ENCODE assay signal across 19 cellular contexts in the genomic region with DNA sequence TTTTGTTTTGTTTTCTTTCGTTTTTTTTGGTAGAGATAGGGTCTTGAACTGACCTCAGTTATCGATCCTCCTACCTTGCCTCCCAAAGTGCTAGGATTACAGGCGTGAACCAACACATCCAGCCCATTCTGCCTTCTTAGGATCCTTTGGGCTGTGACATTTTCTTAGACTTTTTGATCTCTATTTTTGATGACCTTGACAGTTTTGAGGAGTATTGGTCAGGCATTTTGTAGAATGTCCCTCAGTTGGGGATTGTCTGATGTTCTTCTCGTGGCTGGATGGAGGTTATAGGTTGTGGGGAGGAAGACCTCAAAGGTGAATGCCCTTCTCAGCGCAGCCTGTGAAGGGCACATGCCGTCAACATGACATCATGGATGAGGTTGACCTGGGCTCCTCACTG. TPM values are rescaled to one million over a fixed set of nuclear protein-coding genes. Genes with fewer than 3 reads are reported as not detected.
DNase-seq lines count a peak whose midpoint lies in the region; ATAC-seq lines count a peak whose summit lies in the region.
"Had no signal": no experiment of that assay in that cellular context is flagged by ENCODE, and none has a peak within 500 bp of the region (broad histone marks: within the 10 kb centered on the region; RNA-seq: fewer than 3 reads in every experiment).

No MANE protein-coding gene starts in this region.

- no peaks in the 10 kb centered on the region for H3K27me3 ChIP-seq in naive thymus-derived CD4-positive, alpha-beta T cell (ENCODE audit: control insufficient read depth in 2 of 2, insufficient read depth in 2 of 2, low read length in 2 of 2)
- no peaks in the 10 kb centered on the region for H3K27me3 ChIP-seq in MG63

- H3K9me3 Mint-ChIP-seq in activated naive CD8-positive, alpha-beta T cell treated with anti-CD3 and anti-CD28 coated beads for 36 hours = no peaks in the 10 kb centered on the region
- H3K9me3 Mint-ChIP-seq in activated naive CD8-positive, alpha-beta T cell treated with anti-CD3 and anti-CD28 coated beads, Interleukin-2, amount 50 U/mL, for 24 hours = no peaks in the 10 kb centered on the region
- H3K9me3 Mint-ChIP-seq in T-cell = no peaks in the 10 kb centered on the region
- H3K9me3 Mint-ChIP-seq in naive thymus-derived CD4-positive, alpha-beta T cell = peaks cover 0 to 5% (median 0%) of the 10 kb centered on the region in 11 donors
- H3K9me3 Mint-ChIP-seq: CD8-positive, alpha-beta T cell; GM23338 had no signal

- H3K9me3 ChIP-seq in naive thymus-derived CD4-positive, alpha-beta T cell (ENCODE audit: control insufficient read depth in 2 of 3, low read length in 3 of 3) = no peaks in the 10 kb centered on the region
- H3K9me3 ChIP-seq in MG63 = no peaks in the 10 kb centered on the region

- H3K4me3 ChIP-seq in naive thymus-derived CD4-positive, alpha-beta T cell (ENCODE audit: low read length) = no peak overlapping the region
- no peak overlapping the region for H3K4me3 ChIP-seq in MG63
- H3K4me3 ChIP-seq: GM23338 had no signal

- no peaks in the 10 kb centered on the region for H3K27me3 Mint-ChIP-seq in activated naive CD8-positive, alpha-beta T cell treated with anti-CD3 and anti-CD28 coated beads for 36 hours
- H3K27me3 Mint-ChIP-seq in activated naive CD8-positive, alpha-beta T cell treated with anti-CD3 and anti-CD28 coated beads, Interleukin-2, amount 50 U/mL, for 24 hours = no peaks in the 10 kb centered on the region
- no peaks in the 10 kb centered on the region for H3K27me3 Mint-ChIP-seq in T-cell
- H3K27me3 Mint-ChIP-seq in naive thymus-derived CD4-positive, alpha-beta T cell = no peaks in the 10 kb centered on the region

- no peak overlapping the region for H3K4me3 Mint-ChIP-seq in activated naive CD8-positive, alpha-beta T cell treated with anti-CD3 and anti-CD28 coated beads for 36 hours
- no peak overlapping the region for H3K4me3 Mint-ChIP-seq in activated naive CD8-positive, alpha-beta T cell treated with anti-CD3 and anti-CD28 coated beads, Interleukin-2, amount 50 U/mL, for 24 hours
- no peak overlapping the region for H3K4me3 Mint-ChIP-seq in T-cell
- H3K4me3 Mint-ChIP-seq in naive thymus-derived CD4-positive, alpha-beta T cell = no peak overlapping the region
- H3K4me3 Mint-ChIP-seq: CD8-positive, alpha-beta T cell; GM23338 had no signal

- H3K36me3 ChIP-seq in naive thymus-derived CD4-positive, alpha-beta T cell (ENCODE audit: control insufficient read depth in 2 of 3, insufficient read depth in 3 of 3, low read length in 3 of 3) = peaks cover 0 to 42% (median 4%) of the 10 kb centered on the region in 3 experiments
- no peaks in the 10 kb centered on the region for H3K36me3 ChIP-seq in MG63

- peak overlapping the region; percentile 21 for H3K27ac Mint-ChIP-seq in activated naive CD8-positive, alpha-beta T cell treated with anti-CD3 and anti-CD28 coated beads for 36 hours
- H3K27ac Mint-ChIP-seq in activated naive CD8-positive, alpha-beta T cell treated with anti-CD3 and anti-CD28 coated beads, Interleukin-2, amount 50 U/mL, for 24 hours = no peak overlapping the region
- H3K27ac Mint-ChIP-seq in T-cell = peak overlapping the region; percentile 19 to 69
- H3K27ac Mint-ChIP-seq in naive thymus-derived CD4-positive, alpha-beta T cell = peak overlapping the region in 8 of 9 donors; percentile 11 to 77 (median 62)
- H3K27ac Mint-ChIP-seq: CD8-positive, alpha-beta T cell; GM23338 had no signal

- POLR2A ChIA-PET in T-cell (lab: Charles Lee) = no interaction called here
- POLR2A ChIA-PET in naive thymus-derived CD4-positive, alpha-beta T cell (lab: Charles Lee) = no interaction called here

- H3K36me3 Mint-ChIP-seq in activated naive CD8-positive, alpha-beta T cell treated with anti-CD3 and anti-CD28 coated beads for 36 hours = no peaks in the 10 kb centered on the region
- peaks cover 3% of the 10 kb centered on the region for H3K36me3 Mint-ChIP-seq in activated naive CD8-positive, alpha-beta T cell treated with anti-CD3 and anti-CD28 coated beads, Interleukin-2, amount 50 U/mL, for 24 hours (ENCODE audit: low read depth)
- peaks cover 13% of the 10 kb centered on the region for H3K36me3 Mint-ChIP-seq in T-cell
- peaks cover 0 to 14% (median 5%) of the 10 kb centered on the region in 5 donors for H3K36me3 Mint-ChIP-seq in naive thymus-derived CD4-positive, alpha-beta T cell

- no peaks in the 10 kb centered on the region for H3K4me1 ChIP-seq in naive thymus-derived CD4-positive, alpha-beta T cell (ENCODE audit: control insufficient read depth in 2 of 2, insufficient read depth in 2 of 2, low read length in 2 of 2)

- H3K27ac ChIP-seq in naive thymus-derived CD4-positive, alpha-beta T cell (ENCODE audit: low read depth, low read length) = no peak overlapping the region

- ATAC-seq in activated naive CD8-positive, alpha-beta T cell treated with anti-CD3 and anti-CD28 coated beads, Interleukin-2, amount 50 U/mL, for 24 hours = no peak
- no peak for ATAC-seq in T-cell (replicated peaks in 1 of 4)
- no peak for ATAC-seq in naive thymus-derived CD4-positive, alpha-beta T cell
- ATAC-seq: CD8-positive, alpha-beta T cell; GM23338 had no signal

- DNase-seq in activated naive CD8-positive, alpha-beta T cell treated with anti-CD3 and anti-CD28 coated beads for 36 hours = no peak
- no peak for DNase-seq in activated naive CD8-positive, alpha-beta T cell treated with anti-CD3 and anti-CD28 coated beads, Interleukin-2, amount 50 U/mL, for 24 hours
- DNase-seq in T-cell (no peak), MG63 (no peak), NCI-H2227 (lab: John Stamatoyannopoulos, UW; ENCODE audit: unreplicated experiment) (no peak)
- DNase-seq in naive thymus-derived CD4-positive, alpha-beta T cell = no peak
- DNase-seq: AML-193; CD8-positive, alpha-beta T cell; DND-41; GDM1; KG1; NCI-H1092 treated with DMSO at 0.1 percent for 48 hours; NCI-H1694; NCI-H446 treated with DMSO at 0.1 percent for 48 hours; NCI-H748 treated with DMSO at 0.1 percent for 48 hours; PC-3 had no signal

- intact Hi-C loops in naive thymus-derived CD4-positive, alpha-beta T cell (cut with micrococcal nuclease) = no loop called here

- peaks cover 6% of the 10 kb centered on the region for H3K4me1 Mint-ChIP-seq in activated naive CD8-positive, alpha-beta T cell treated with anti-CD3 and anti-CD28 coated beads for 36 hours
- H3K4me1 Mint-ChIP-seq in activated naive CD8-positive, alpha-beta T cell treated with anti-CD3 and anti-CD28 coated beads, Interleukin-2, amount 50 U/mL, for 24 hours = peaks cover 3% of the 10 kb centered on the region
- H3K4me1 Mint-ChIP-seq in T-cell = peaks cover 7 to 16% (median 9%) of the 10 kb centered on the region in 3 donors
- peaks cover 0 to 17% (median 14%) of the 10 kb centered on the region in 7 donors for H3K4me1 Mint-ChIP-seq in naive thymus-derived CD4-positive, alpha-beta T cell

- CTCF ChIA-PET in T-cell (lab: Charles Lee) = no interaction called here
- CTCF ChIA-PET in naive thymus-derived CD4-positive, alpha-beta T cell (lab: Charles Lee) = no interaction called here

RNA-seq across cellular contexts. Expression of gene KLC2, which starts 8.6 kb away (rescaled TPM):
- total RNA-seq in activated naive CD8-positive, alpha-beta T cell treated with anti-CD3 and anti-CD28 coated beads for 36 hours = 10 to 100 TPM; 39.4 to 40.2 TPM
- total RNA-seq in T-cell = 10 to 100 TPM; 36.9 to 52.9 (median 43.9) TPM
- 10 to 100 TPM; 26.7 to 53.6 (median 41.5) TPM for total RNA-seq in naive thymus-derived CD4-positive, alpha-beta T cell
- 1 to 10 TPM; 5.5 to 7.6 TPM for polyA plus RNA-seq in naive thymus-derived CD4-positive, alpha-beta T cell
- 15.0 and 25.3 TPM in 2 replicates for total RNA-seq in MG63 (2014; rRNA removed; shearing (Covaris generic); ENCODE audit: low replicate concordance)

RNA-seq across cellular contexts. Expression of gene RAB1B, which starts 19.5 kb away (rescaled TPM):
- 100 to 1,000 TPM in 1 of 2 experiments, 10 to 100 TPM in 1; 97.6 to 102 TPM for total RNA-seq in activated naive CD8-positive, alpha-beta T cell treated with anti-CD3 and anti-CD28 coated beads for 36 hours
- 10 to 100 TPM; 60.7 to 98.8 (median 95.2) TPM for total RNA-seq in T-cell
- total RNA-seq in naive thymus-derived CD4-positive, alpha-beta T cell = 100 to 1,000 TPM in 1 of 5 experiments, 10 to 100 TPM in 4; 60.6 to 151 (median 70.7) TPM
- polyA plus RNA-seq in naive thymus-derived CD4-positive, alpha-beta T cell = 10 to 100 TPM; 11.3 to 13.5 TPM
- total RNA-seq in MG63 (2014; rRNA removed; shearing (Covaris generic); ENCODE audit: low replicate concordance) = 101 and 103 TPM in 2 replicates

RNA-seq across cellular contexts. Expression of gene CNIH2, which starts 29.1 kb away (rescaled TPM):
- 1 to 10 TPM; 1.9 to 2.2 TPM for total RNA-seq in activated naive CD8-positive, alpha-beta T cell treated with anti-CD3 and anti-CD28 coated beads for 36 hours
- total RNA-seq in T-cell = 1 to 10 TPM; 1.9 to 9.9 (median 2.7) TPM
- total RNA-seq in naive thymus-derived CD4-positive, alpha-beta T cell = 10 to 100 TPM in 1 of 5 experiments, 1 to 10 TPM in 4; 1.3 to 12.3 (median 2.9) TPM
- polyA plus RNA-seq in naive thymus-derived CD4-positive, alpha-beta T cell = not detected
- total RNA-seq in MG63 (2014; rRNA removed; shearing (Covaris generic); ENCODE audit: low replicate concordance) = not detected in 2 replicates

RNA-seq across cellular contexts. Expression of gene YIF1A, which starts 40.0 kb away (rescaled TPM):
- 10 to 100 TPM; 64.1 to 72.4 TPM for total RNA-seq in activated naive CD8-positive, alpha-beta T cell treated with anti-CD3 and anti-CD28 coated beads for 36 hours
- total RNA-seq in T-cell = 10 to 100 TPM; 24.5 to 63.3 (median 56.9) TPM
- 10 to 100 TPM; 25.0 to 66.2 (median 33.3) TPM for total RNA-seq in naive thymus-derived CD4-positive, alpha-beta T cell
- polyA plus RNA-seq in naive thymus-derived CD4-positive, alpha-beta T cell = 10 to 100 TPM; 49.3 to 49.5 TPM
- 217 and 220 TPM in 2 replicates for total RNA-seq in MG63 (2014; rRNA removed; shearing (Covaris generic); ENCODE audit: low replicate concordance)

RNA-seq across cellular contexts. Expression of gene TMEM151A, which starts 42.8 kb away (rescaled TPM):
- not detected for total RNA-seq in activated naive CD8-positive, alpha-beta T cell treated with anti-CD3 and anti-CD28 coated beads for 36 hours
- total RNA-seq in T-cell = under 1 TPM in 4 of 5 donors, not detected in 1; 0.19 to 0.33 (median 0.23) TPM
- under 1 TPM in 2 of 5 experiments, not detected in 3; 0.11 to 0.29 TPM for total RNA-seq in naive thymus-derived CD4-positive, alpha-beta T cell
- not detected for polyA plus RNA-seq in naive thymus-derived CD4-positive, alpha-beta T cell
- 0.56 TPM in 1 of 2 replicates, not detected in the other for total RNA-seq in MG63 (2014; rRNA removed; shearing (Covaris generic); ENCODE audit: low replicate concordance)
- total RNA-seq: HT1080, MCF 10A, PC-3 had no signal
